Comparison of ENCODE assay signal across 18 cellular contexts in the genomic region with DNA sequence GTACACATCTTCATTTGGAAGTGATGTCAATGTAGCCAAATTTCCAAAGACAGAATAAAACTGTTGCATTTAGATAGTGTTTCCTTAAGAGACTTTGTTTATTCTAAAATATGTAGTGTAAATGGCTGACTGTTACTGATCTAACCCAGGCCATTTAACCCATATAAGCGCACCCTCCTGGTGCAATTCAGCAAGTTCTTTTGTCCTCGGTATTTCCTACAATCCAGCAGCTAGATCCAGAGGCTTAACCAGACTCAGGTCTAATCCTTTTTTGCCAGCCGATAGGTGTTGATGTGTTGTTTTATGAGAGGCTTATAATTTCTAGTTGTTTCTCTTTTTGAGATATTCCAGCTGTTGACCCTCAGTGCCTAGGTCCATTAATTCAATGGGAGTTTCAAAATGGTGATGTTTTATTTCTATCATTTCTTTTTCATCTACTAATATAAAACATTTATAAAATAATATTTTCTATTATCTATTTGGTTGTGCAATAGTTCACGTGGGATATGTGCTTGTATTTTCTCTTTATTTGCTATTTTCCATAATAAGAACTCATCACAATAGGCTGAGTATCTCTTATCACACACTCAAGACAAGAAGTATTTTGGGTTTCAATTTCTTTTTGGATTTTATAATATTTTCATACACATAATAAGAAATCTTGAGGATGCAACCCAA. TPM values are rescaled to one million over a fixed set of nuclear protein-coding genes. Genes with fewer than 3 reads are reported as not detected.
DNase-seq lines count a peak whose midpoint lies in the region; ATAC-seq and TF ChIP-seq lines count a peak whose summit lies in the region.
"Had no signal": no experiment of that assay in that cellular context is flagged by ENCODE, and none has a peak within 500 bp of the region (broad histone marks: within the 10 kb centered on the region; RNA-seq: fewer than 3 reads in every experiment).

No MANE protein-coding gene starts in this region.

- H3K9me3 Mint-ChIP-seq in endothelial cell (ENCODE audit: unreplicated experiment) = no peaks in the 10 kb centered on the region
- peaks cover 4% of the 10 kb centered on the region for H3K9me3 Mint-ChIP-seq in nephron

- peaks cover 3% of the 10 kb centered on the region for H3K27me3 Mint-ChIP-seq in endothelial cell (ENCODE audit: unreplicated experiment)
- no peaks in the 10 kb centered on the region for H3K27me3 Mint-ChIP-seq in nephron (ENCODE audit: low read depth)
- H3K27me3 Mint-ChIP-seq: B cell had no signal

- H3K36me3 Mint-ChIP-seq in endothelial cell (ENCODE audit: low read depth, unreplicated experiment) (peaks cover 4% of the 10 kb centered on the region), nephron (ENCODE audit: low read depth) (peaks cover 12% of the 10 kb centered on the region)
- H3K36me3 Mint-ChIP-seq: CD4-positive, alpha-beta memory T cell had no signal

- TF ChIP-seq POLR2A in vagina (IDR thresholded peaks at IDR 0.05) = no peak

- ATAC-seq in HG03442 (IDR thresholded peaks at IDR 0.05; ENCODE audit: unreplicated experiment) = no peak

- peaks cover 7% of the 10 kb centered on the region for H3K4me1 ChIP-seq in vagina
- H3K4me1 ChIP-seq: SJSA1 had no signal

- H3K4me1 Mint-ChIP-seq in endothelial cell (ENCODE audit: unreplicated experiment) = peaks cover 30% of the 10 kb centered on the region
- H3K4me1 Mint-ChIP-seq in nephron = peaks cover 19% of the 10 kb centered on the region
- H3K4me1 Mint-ChIP-seq: B cell had no signal

- intact Hi-C loops in vagina (cut with DNase I) = no loop called here

- H3K36me3 ChIP-seq in vagina (no peaks in the 10 kb centered on the region), H7 (replicated peaks; ENCODE audit: control insufficient read depth, insufficient read depth, low read length) (no peaks in the 10 kb centered on the region)
- H3K36me3 ChIP-seq: SJSA1 had no signal

- no peak overlapping the region for H3K4me3 ChIP-seq in HL-60 (replicated peaks; ENCODE audit: insufficient read depth, low read length)
- no peak overlapping the region for H3K4me3 ChIP-seq in vagina
- H3K4me3 ChIP-seq in H7 (ENCODE audit: insufficient read depth, low read depth, low read length) = no peak overlapping the region
- H3K4me3 ChIP-seq: SJSA1 had no signal

- no peaks in the 10 kb centered on the region for H3K27me3 ChIP-seq in HL-60 (ENCODE audit: insufficient read depth, poor library complexity, severe bottlenecking)
- H3K27me3 ChIP-seq in vagina = no peaks in the 10 kb centered on the region
- H3K27me3 ChIP-seq in H7 (ENCODE audit: control insufficient read depth, insufficient read depth, low read length) = no peaks in the 10 kb centered on the region
- H3K27me3 ChIP-seq: SJSA1 had no signal

- TF ChIP-seq CTCF in HL-60 (IDR thresholded peaks at IDR 0.05; ENCODE audit: insufficient read depth, low read length) = no peak
- TF ChIP-seq CTCF in endothelial cell (IDR thresholded peaks at IDR 0.05; ENCODE audit: unreplicated experiment) = no peak
- TF ChIP-seq CTCF in nephron (IDR thresholded peaks at IDR 0.05; ENCODE audit: unreplicated experiment in 3 of 3) = no peak
- TF ChIP-seq CTCF in vagina (IDR thresholded peaks at IDR 0.05) = no peak

- H3K27ac ChIP-seq in HL-60 (replicated peaks) (peak overlapping the region; percentile 85), vagina (no peak overlapping the region)
- H3K27ac ChIP-seq: SJSA1 had no signal

- H3K27ac Mint-ChIP-seq in endothelial cell (ENCODE audit: unreplicated experiment) (peak overlapping the region; percentile 73), nephron (peak overlapping the region; percentile 56 to 78 (median 73))
- H3K27ac Mint-ChIP-seq: B cell; CD4-positive, alpha-beta memory T cell had no signal

- H3K4me3 Mint-ChIP-seq in endothelial cell (ENCODE audit: unreplicated experiment) (no peak overlapping the region), nephron (no peak overlapping the region)
- H3K4me3 Mint-ChIP-seq: B cell; CD4-positive, alpha-beta memory T cell had no signal

- peak; percentile 37 for DNase-seq in D341Med (ENCODE audit: low spot score)
- no peak for DNase-seq in HL-60 (ENCODE audit: low read depth in 1 of 2, low spot score in 1 of 2)
- no peak for DNase-seq in endothelial cell (ENCODE audit: low spot score)
- DNase-seq in vagina (ENCODE audit: extremely low spot score in 2 of 2) = no peak
- no peak for DNase-seq in H7
- DNase-seq: CD4-positive, alpha-beta memory T cell; DMS 273 treated with DMSO at 0.1 percent for 48 hours; MV-4-11; NCI-H1436 treated with DMSO at 0.1 percent for 48 hours; NCI-H2081 treated with DMSO at 0.1 percent for 48 hours; NCI-H2227 treated with DMSO at 0.1 percent for 48 hours; NCI-H524 treated with DMSO at 0.1 percent for 48 hours; RPMI8226 had no signal

- H3K9me3 ChIP-seq in vagina = no peaks in the 10 kb centered on the region
- H3K9me3 ChIP-seq: SJSA1 had no signal

RNA-seq across cellular contexts. Expression of a gene that starts 14.5 kb away (rescaled TPM):
- total RNA-seq in endothelial cell (ENCODE audit: unreplicated experiment) (0.23 TPM), vagina (71.2 TPM)
- total RNA-seq in H7 (2014; rRNA removed; shearing (Covaris generic)) = not detected in 2 replicates
- total RNA-seq: H4, SJSA1 had no signal

Comparison
In these comparisons a context has a peak if more than half of its experiments do, and no peak if none do; other contexts are left out.
1. RNA of a gene that starts 14.5 kb away (total RNA-seq): 71.2 TPM in vagina (single experiment); 0.23 TPM in endothelial cell (single experiment) and not detected in H7; every median in the first group is over 10 times any median in the second.